Comparison of ENCODE assay signal across 9 cellular contexts in genomic region chr4:10108818-10109783, GRCh38. TPM values are rescaled to one million over a fixed set of nuclear protein-coding genes. Genes with fewer than 3 reads are reported as not detected.
DNase-seq lines count a peak whose midpoint lies in the region; ATAC-seq and TF ChIP-seq lines count a peak whose summit lies in the region.
"Had no signal": no experiment of that assay in that cellular context is flagged by ENCODE, and none has a peak within 500 bp of the region (broad histone marks: within the 10 kb centered on the region; RNA-seq: fewer than 3 reads in every experiment).

No MANE protein-coding gene starts in this region.

- H3K4me3 ChIP-seq in fibroblast of villous mesenchyme (ENCODE audit: low read depth, low read length): no peak overlapping the region

- peaks cover 13 to 39% of the 10 kb centered on the region in 2 donors for H3K36me3 Mint-ChIP-seq in activated T-cell treated with anti-CD3 and anti-CD28 coated beads, Interleukin-2, amount 50 U/mL, for 72 hours (ENCODE audit: insufficient read depth in 2 of 2)

- no peaks in the 10 kb centered on the region for H3K9me3 Mint-ChIP-seq in activated T-cell treated with anti-CD3 and anti-CD28 coated beads, Interleukin-2, amount 50 U/mL, for 72 hours

- peak overlapping the region; percentile 56 to 81 for H3K4me3 Mint-ChIP-seq in activated T-cell treated with anti-CD3 and anti-CD28 coated beads, Interleukin-2, amount 50 U/mL, for 72 hours

- peak; percentile 51 for DNase-seq in HT1080 (ENCODE audit: low read depth)
- peak; percentile 43 to 54 for DNase-seq in activated T-cell treated with anti-CD3 and anti-CD28 coated beads, Interleukin-2, amount 50 U/mL, for 72 hours
- peak; percentile 46 for DNase-seq in fibroblast of villous mesenchyme (ENCODE audit: low read depth)
- peak; percentile 39 for DNase-seq in stimulated activated CD4-positive, alpha-beta T cell treated with anti-CD3 and anti-CD28 coated beads, Interleukin-4, amount 100 ng/mL, for 1 hour
- no peak for DNase-seq in occipital lobe (lab: John Stamatoyannopoulos, UW)
- DNase-seq in AML-193 (lab: John Stamatoyannopoulos, UW): no peak
- DNase-seq in GM19238 (ENCODE audit: insufficient read length, low spot score): no peak
- DNase-seq: NCI-H1105 had no signal

- peaks cover 100% of the 10 kb centered on the region for H3K4me1 Mint-ChIP-seq in activated T-cell treated with anti-CD3 and anti-CD28 coated beads, Interleukin-2, amount 50 U/mL, for 72 hours (ENCODE audit: low read depth)

- no peaks in the 10 kb centered on the region for H3K27me3 Mint-ChIP-seq in activated T-cell treated with anti-CD3 and anti-CD28 coated beads, Interleukin-2, amount 50 U/mL, for 72 hours (ENCODE audit: low read depth)

- H3K27ac Mint-ChIP-seq in activated T-cell treated with anti-CD3 and anti-CD28 coated beads, Interleukin-2, amount 50 U/mL, for 72 hours: peak overlapping the region; percentile 92

- TF ChIP-seq CTCF in fibroblast of villous mesenchyme (IDR thresholded peaks at IDR 0.05; ENCODE audit: insufficient read depth, low read depth, low read length): no peak

- ATAC-seq in activated T-cell treated with anti-CD3 and anti-CD28 coated beads, Interleukin-2, amount 50 U/mL, for 72 hours (replicated peaks in 1 of 2): peak; percentile 59 to 64
- no peak for ATAC-seq in HG02642 (IDR thresholded peaks at IDR 0.05; ENCODE audit: poor library complexity, unreplicated experiment)

RNA-seq across cellular contexts. Expression of gene WDR1, which starts 7.5 kb away (rescaled TPM):
- 369 and 395 TPM in 2 replicates for total RNA-seq in HT1080 (2014; rRNA removed; shearing (Covaris generic))
- 381 and 391 TPM in 2 replicates for polyA plus RNA-seq in HT1080 (2015; cell fraction: cytosol; rRNA removed)
- polyA plus RNA-seq in HT1080 (2015; cell fraction: nucleus; rRNA removed): 417 and 423 TPM in 2 replicates
- total RNA-seq in activated T-cell treated with anti-CD3 and anti-CD28 coated beads, Interleukin-2, amount 50 U/mL, for 72 hours: 100 to 1,000 TPM; 304 to 326 TPM
- total RNA-seq in fibroblast of villous mesenchyme (436 and 516 TPM in 2 replicates), occipital lobe (75.5 TPM)

Comparison
In these comparisons a context has a peak if more than half of its experiments do, and no peak if none do; other contexts are left out.
1. DNase-seq: peak in HT1080 (single experiment), activated T-cell treated with anti-CD3 and anti-CD28 coated beads, Interleukin-2, amount 50 U/mL, for 72 hours (2 of 2), fibroblast of villous mesenchyme (single experiment) and stimulated activated CD4-positive, alpha-beta T cell treated with anti-CD3 and anti-CD28 coated beads, Interleukin-4, amount 100 ng/mL, for 1 hour (single experiment); none in occipital lobe (single experiment), AML-193 (0 of 2) and GM19238 (single experiment).